In genomic region chr2:70767699-70768584, GRCh38 we compare ENCODE assay signal across 8 cellular contexts. TPM values are rescaled to one million over a fixed set of nuclear protein-coding genes. Genes with fewer than 3 reads are reported as not detected.
DNase-seq lines count a peak whose midpoint lies in the region; ATAC-seq and TF ChIP-seq lines count a peak whose summit lies in the region.

Gene ADD2 (minus strand): TSS chr2:70768200. CDS start chr2:70706408, 61,792 bp downstream.

- H3F3A ChIP-seq in neural progenitor cell (ENCODE audit: low read depth): peaks cover 29% of the 10 kb centered on the region

- peak within 1 kb of the TSS; percentile 12 to 46 (median 26) for H3K4me3 ChIP-seq in fibroblast of lung (replicated peaks in 1 of 4; ENCODE audit: control extremely low read depth in 1 of 4, insufficient read depth in 1 of 4, low read depth in 3 of 4, low read length in 4 of 4)
- peak within 1 kb of the TSS; percentile 100 for H3K4me3 ChIP-seq in neural progenitor cell
- peak within 1 kb of the TSS; percentile 30 to 42 for H3K4me3 ChIP-seq in tibial artery

- no peaks in the 10 kb centered on the region for H3K9me3 ChIP-seq in fibroblast of lung (ENCODE audit: control insufficient read depth, insufficient read depth, low read depth, low read length)
- no peaks in the 10 kb centered on the region for H3K9me3 ChIP-seq in neural progenitor cell (ENCODE audit: low read depth)
- no peaks in the 10 kb centered on the region for H3K9me3 ChIP-seq in tibial artery

- H3K9ac ChIP-seq in fibroblast of lung (ENCODE audit: insufficient read depth, low read length) (no peak within 1 kb of the TSS), neural progenitor cell (peak within 1 kb of the TSS; percentile 33)

- H3K36me3 ChIP-seq in fibroblast of lung (ENCODE audit: control insufficient read depth, insufficient read depth, low read length): no peaks in the 10 kb centered on the region
- H3K36me3 ChIP-seq in neural progenitor cell: no peaks in the 10 kb centered on the region
- H3K36me3 ChIP-seq in tibial artery: no peaks in the 10 kb centered on the region

- H3K79me2 ChIP-seq in fibroblast of lung (ENCODE audit: control insufficient read depth, insufficient read depth, low read length): no peaks in the 10 kb centered on the region
- H3K79me2 ChIP-seq in neural progenitor cell (ENCODE audit: low read depth): peaks cover 42% of the 10 kb centered on the region

- H3K27me3 ChIP-seq in fibroblast of lung (ENCODE audit: control insufficient read depth, insufficient read depth, low read length): peaks cover 32% of the 10 kb centered on the region
- no peaks in the 10 kb centered on the region for H3K27me3 ChIP-seq in neural progenitor cell
- H3K27me3 ChIP-seq in tibial artery: peaks cover 0 to 53% of the 10 kb centered on the region in 2 donors

- H3K4me2 ChIP-seq in fibroblast of lung (ENCODE audit: extremely low read depth, insufficient read depth, low read length): peak within 1 kb of the TSS; percentile 68
- H3K4me2 ChIP-seq in neural progenitor cell: peak within 1 kb of the TSS; percentile 96

- H3K4me1 Mint-ChIP-seq in neural progenitor cell: peaks cover 22% of the 10 kb centered on the region

- peaks cover 2% of the 10 kb centered on the region for H3K27me3 Mint-ChIP-seq in neural progenitor cell (ENCODE audit: insufficient read depth, low read depth)

- DNase-seq in NCI-H1436 (lab: John Stamatoyannopoulos, UW) (peak; percentile 69), NCI-H1436 treated with DMSO at 0.1 percent for 48 hours (lab: John Stamatoyannopoulos, UW) (no peak), NCI-H2227 (lab: John Stamatoyannopoulos, UW; ENCODE audit: unreplicated experiment) (peak; percentile 87), activated T-cell treated with anti-CD3 and anti-CD28 coated beads for 24 hours (ENCODE audit: low read depth) (peak; percentile 30), fibroblast of lung (ENCODE audit: low read depth in 2 of 2) (peak; percentile 12 to 62), neural progenitor cell (ENCODE audit: low spot score) (peak; percentile 93), tibial artery (no peak)

- intact Hi-C loops in tibial artery (cut with DNase I; ENCODE audit: low total_unique reads): no loop called here

- H3K27ac ChIP-seq in fibroblast of lung (ENCODE audit: insufficient read depth, low read length) (no peak within 1 kb of the TSS), neural progenitor cell (peak within 1 kb of the TSS; percentile 75), tibial artery (no peak within 1 kb of the TSS)

- H3K4me1 ChIP-seq in fibroblast of lung (ENCODE audit: control insufficient read depth, extremely low read depth, insufficient read depth, low read length): no peaks in the 10 kb centered on the region
- H3K4me1 ChIP-seq in neural progenitor cell: peaks cover 10% of the 10 kb centered on the region
- peaks cover 0 to 18% (median 14%) of the 10 kb centered on the region in 4 donors for H3K4me1 ChIP-seq in tibial artery

- H3K9me3 Mint-ChIP-seq in neural progenitor cell: no peaks in the 10 kb centered on the region

- peak in 1 of 2 donors; percentile 5 for TF ChIP-seq CTCF in fibroblast of lung (conservative IDR thresholded peaks at IDR 0.05 in 1 of 2, IDR thresholded peaks at IDR 0.05 in 1 of 2; ENCODE audit: low read depth in 1 of 2, low read length in 2 of 2)
- TF ChIP-seq CTCF in neural progenitor cell (IDR thresholded peaks at IDR 0.05): peak; percentile 59
- no peak for TF ChIP-seq CTCF in tibial artery (IDR thresholded peaks at IDR 0.05)

- H3K4me3 Mint-ChIP-seq in neural progenitor cell: peak within 1 kb of the TSS; percentile 91

- H2AFZ ChIP-seq in fibroblast of lung (ENCODE audit: low read length): no peak within 1 kb of the TSS
- H2AFZ ChIP-seq in neural progenitor cell (replicated peaks): peak within 1 kb of the TSS; percentile 89

- no peak for ATAC-seq in HG02840 (IDR thresholded peaks at IDR 0.05; ENCODE audit: low FRiP score, unreplicated experiment)

- H3K27ac Mint-ChIP-seq in neural progenitor cell: peak within 1 kb of the TSS; percentile 69

- no peaks in the 10 kb centered on the region for H3K36me3 Mint-ChIP-seq in neural progenitor cell

- no peaks in the 10 kb centered on the region for H4K20me1 ChIP-seq in fibroblast of lung (ENCODE audit: control insufficient read depth, extremely low read depth, insufficient read depth, low read length)
- peaks cover 5% of the 10 kb centered on the region for H4K20me1 ChIP-seq in neural progenitor cell (ENCODE audit: low read depth)

RNA-seq across cellular contexts. Expression of gene ADD2, which starts in this region (rescaled TPM):
- 2.5 and 2.6 TPM in 2 replicates for total RNA-seq in fibroblast of lung
- 0.22 and 2.5 TPM in 2 replicates for polyA plus RNA-seq in fibroblast of lung
- polyA plus RNA-seq in fibroblast of lung (2012): 0.30 and 2.2 TPM in 2 replicates
- polyA minus RNA-seq in fibroblast of lung (ENCODE audit: low replicate concordance): 0.31 and 8.7 TPM in 2 replicates
- 45.3 and 63.3 TPM in 2 replicates for total RNA-seq in neural progenitor cell (ENCODE audit: low replicate concordance)

Comparison
In these comparisons a context has a peak if more than half of its experiments do, and no peak if none do; other contexts are left out.
1. RNA of gene ADD2 (total RNA-seq): 45.3 to 63.3 TPM in neural progenitor cell; 2.5 to 2.6 TPM in fibroblast of lung; every median in the first group is over 10 times any median in the second.
2. DNase-seq: peak in NCI-H1436 (single experiment), NCI-H2227 (single experiment), activated T-cell treated with anti-CD3 and anti-CD28 coated beads for 24 hours (single experiment), fibroblast of lung (2 of 2) and neural progenitor cell (single experiment); none in NCI-H1436 treated with DMSO at 0.1 percent for 48 hours (single experiment) and tibial artery (0 of 2).
3. H3K4me3 ChIP-seq: peak in every context shown above with its lines; median percentile 100 in neural progenitor cell; 36 in tibial artery; 26 in fibroblast of lung.